In the genomic region with DNA sequence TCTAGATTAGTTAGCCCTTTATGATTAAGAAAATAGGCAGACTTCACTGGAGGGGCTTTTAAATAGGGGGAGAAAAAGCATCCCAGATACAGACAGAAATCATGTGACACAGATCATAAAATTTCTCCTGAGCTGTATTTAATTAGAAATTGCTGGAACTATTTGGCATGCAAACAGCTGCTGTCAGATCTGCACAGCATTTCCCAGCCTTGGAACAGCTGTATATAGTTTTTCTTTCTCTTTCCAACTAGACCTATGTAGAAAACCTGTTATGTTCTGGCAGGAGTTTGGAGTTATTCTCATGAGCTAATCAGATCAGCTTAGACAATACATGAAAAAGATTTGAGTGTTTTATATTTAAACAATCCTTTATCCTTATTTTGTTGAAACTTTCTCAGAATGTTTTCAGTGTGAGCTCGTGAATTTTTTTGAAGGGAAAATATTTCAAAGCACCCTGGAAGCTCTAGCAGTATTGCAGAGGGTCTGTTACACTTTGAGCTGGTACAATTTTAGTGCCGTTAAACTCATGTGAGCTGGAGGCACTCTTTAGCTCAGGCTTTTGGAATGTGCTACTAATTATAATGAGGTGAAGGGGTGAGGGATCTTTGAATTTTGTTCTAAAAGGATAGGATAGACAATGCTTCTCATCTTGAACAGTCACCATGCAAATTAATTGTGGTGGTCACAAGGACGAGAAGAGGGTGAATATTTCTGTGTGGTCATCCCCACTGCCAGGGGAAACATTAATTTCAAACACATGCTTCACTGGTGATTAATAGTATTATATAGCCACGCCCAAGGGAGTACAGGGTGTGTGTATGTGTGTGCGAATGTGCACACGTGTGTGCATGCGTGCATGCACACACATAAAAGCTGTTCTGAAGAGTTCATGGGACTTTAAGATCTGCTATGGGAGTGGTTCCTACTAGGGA, we compare ENCODE assay signal across 22 cellular contexts.
DNase-seq lines count a peak whose midpoint lies in the region; ATAC-seq and TF ChIP-seq lines count a peak whose summit lies in the region.
"Had no signal": no experiment of that assay in that cellular context is flagged by ENCODE, and none has a peak within 500 bp of the region (broad histone marks: within the 10 kb centered on the region; RNA-seq: fewer than 3 reads in every experiment).

No MANE protein-coding gene starts in this region.

- no peaks in the 10 kb centered on the region for H3K36me3 Mint-ChIP-seq in natural killer cell
- H3K36me3 Mint-ChIP-seq: activated naive CD4-positive, alpha-beta T cell treated with anti-CD3 and anti-CD28 coated beads, Interleukin-2, amount 50 U/mL, for 24 hours had no signal

- no peak overlapping the region for H3K4me3 Mint-ChIP-seq in natural killer cell
- H3K4me3 Mint-ChIP-seq: activated naive CD4-positive, alpha-beta T cell treated with anti-CD3 and anti-CD28 coated beads, Interleukin-2, amount 50 U/mL, for 24 hours; endodermal cell; naive thymus-derived CD8-positive, alpha-beta T cell had no signal

- H3K9me3 Mint-ChIP-seq in natural killer cell = peaks cover 5 to 6% of the 10 kb centered on the region in 2 donors
- H3K9me3 Mint-ChIP-seq: activated naive CD4-positive, alpha-beta T cell treated with anti-CD3 and anti-CD28 coated beads, Interleukin-2, amount 50 U/mL, for 24 hours; endodermal cell had no signal

- no peak for ATAC-seq in thoracic aorta (ENCODE audit: insufficient number of reproducible peaks, low FRiP score, low read depth)
- ATAC-seq in HG03432 (IDR thresholded peaks at IDR 0.05; ENCODE audit: unreplicated experiment) = no peak
- no peak for ATAC-seq in natural killer cell
- no peak for ATAC-seq in HG02973 (IDR thresholded peaks at IDR 0.05; ENCODE audit: unreplicated experiment)
- ATAC-seq: naive thymus-derived CD8-positive, alpha-beta T cell had no signal

- H3K27me3 Mint-ChIP-seq in natural killer cell (ENCODE audit: low read depth in 2 of 2) = no peaks in the 10 kb centered on the region
- H3K27me3 Mint-ChIP-seq: activated naive CD4-positive, alpha-beta T cell treated with anti-CD3 and anti-CD28 coated beads, Interleukin-2, amount 50 U/mL, for 24 hours; naive thymus-derived CD8-positive, alpha-beta T cell had no signal

- peak overlapping the region; percentile 65 to 71 for H3K27ac ChIP-seq in thoracic aorta
- H3K27ac ChIP-seq: colonic mucosa had no signal

- peaks cover 15 to 48% of the 10 kb centered on the region in 2 donors for H3K4me1 ChIP-seq in thoracic aorta (ENCODE audit: control insufficient read depth in 1 of 2, low read depth in 2 of 2)
- H3K4me1 ChIP-seq: colonic mucosa had no signal

- intact Hi-C loops in natural killer cell (cut with micrococcal nuclease) = no loop called here

- H3K4me3 ChIP-seq in fibroblast of mammary gland (ENCODE audit: control insufficient read depth, low read depth, low read length) = no peak overlapping the region
- H3K4me3 ChIP-seq in thoracic aorta = peak overlapping the region; percentile 41
- H3K4me3 ChIP-seq: colonic mucosa, skin epidermis had no signal

- H3K4me1 Mint-ChIP-seq in natural killer cell = no peaks in the 10 kb centered on the region
- H3K4me1 Mint-ChIP-seq: activated naive CD4-positive, alpha-beta T cell treated with anti-CD3 and anti-CD28 coated beads, Interleukin-2, amount 50 U/mL, for 24 hours; endodermal cell; naive thymus-derived CD8-positive, alpha-beta T cell had no signal

- no peaks in the 10 kb centered on the region for H3K27me3 ChIP-seq in thoracic aorta (replicated peaks; ENCODE audit: insufficient read depth)
- H3K27me3 ChIP-seq: colonic mucosa had no signal

- DNase-seq in SW480 (ENCODE audit: low spot score) = peak; percentile 61
- DNase-seq in fibroblast of mammary gland (ENCODE audit: low read depth) = peak; percentile 7
- peak; percentile 16 for DNase-seq in left kidney (ENCODE audit: low read depth, low spot score)
- no peak for DNase-seq in thoracic aorta (ENCODE audit: low spot score)
- no peak for DNase-seq in NCI-H1436 (lab: John Stamatoyannopoulos, UW)
- no peak for DNase-seq in natural killer cell
- DNase-seq: activated CD4-positive, alpha-beta T cell treated with anti-CD3 and anti-CD28 coated beads for 4 hours; colonic mucosa; DND-41; endodermal cell; mammary epithelial cell; naive thymus-derived CD8-positive, alpha-beta T cell; NCI-H1417; NCI-H774; OCI-M1; SIG-M5; stimulated activated naive CD4-positive, alpha-beta T cell; trophoblast cell had no signal

- H3K9me3 ChIP-seq in thoracic aorta = no peaks in the 10 kb centered on the region
- H3K9me3 ChIP-seq: colonic mucosa had no signal

- TF ChIP-seq CTCF in fibroblast of mammary gland (conservative IDR thresholded peaks at IDR 0.05; ENCODE audit: control insufficient read depth, insufficient read depth, low read depth, low read length) (no peak), thoracic aorta (IDR thresholded peaks at IDR 0.05) (no peak), natural killer cell (IDR thresholded peaks at IDR 0.05) (no peak)

- no peaks in the 10 kb centered on the region for H3K36me3 ChIP-seq in thoracic aorta
- H3K36me3 ChIP-seq: colonic mucosa had no signal

- no peak overlapping the region for H3K27ac Mint-ChIP-seq in natural killer cell
- H3K27ac Mint-ChIP-seq: activated naive CD4-positive, alpha-beta T cell treated with anti-CD3 and anti-CD28 coated beads, Interleukin-2, amount 50 U/mL, for 24 hours; endodermal cell; naive thymus-derived CD8-positive, alpha-beta T cell had no signal

Comparison
In these comparisons a context has a peak if more than half of its experiments do, and no peak if none do; other contexts are left out.
1. DNase-seq: peak in SW480 (single experiment), fibroblast of mammary gland (single experiment) and left kidney (single experiment); none in thoracic aorta (single experiment), NCI-H1436 (single experiment) and natural killer cell (single experiment).